14 cellular contexts compared by ENCODE assay signal in the genomic region with DNA sequence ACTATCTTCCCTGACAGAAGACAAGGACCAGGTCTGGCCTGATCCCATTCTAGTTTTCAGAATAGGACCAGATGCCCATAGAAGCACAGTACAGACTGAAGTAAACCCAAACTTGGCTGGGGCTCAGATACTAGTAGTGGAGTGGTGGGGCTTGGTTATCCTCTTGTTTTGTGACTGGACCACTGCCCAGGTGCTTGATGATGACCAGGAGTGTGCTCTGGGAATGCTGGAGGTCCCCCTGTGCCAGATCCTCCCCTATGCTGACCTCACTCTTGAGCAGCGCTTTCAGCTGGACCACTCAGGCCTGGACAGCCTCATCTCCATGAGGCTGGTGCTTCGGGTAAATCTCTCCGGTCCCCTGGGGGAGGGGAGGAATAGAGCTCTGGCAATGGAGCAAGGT. TPM values are rescaled to one million over a fixed set of nuclear protein-coding genes. Genes with fewer than 3 reads are reported as not detected.
"Had no signal": no experiment of that assay in that cellular context is flagged by ENCODE, and none has a peak within 500 bp of the region (broad histone marks: within the 10 kb centered on the region; RNA-seq: fewer than 3 reads in every experiment).

No MANE protein-coding gene starts in this region.

- DNase-seq: activated CD4-positive, alpha-beta T cell treated with anti-CD3 and anti-CD28 coated beads for 36 hours; activated CD8-positive, alpha-beta memory T cell treated with anti-CD3 and anti-CD28 coated beads, Interleukin-2, amount 50 U/mL, for 4 hours; activated CD8-positive, alpha-beta T cell treated with anti-CD3 and anti-CD28 coated beads for 36 hours; activated naive CD4-positive, alpha-beta T cell; effector CD4-positive, alpha-beta T cell; hypothalamus; mesenchymal stem cell; right lobe of liver; stimulated activated CD4-positive, alpha-beta T cell treated with anti-CD3 and anti-CD28 coated beads, Interleukin-2, amount 100 ng/mL, for 24 hours; stimulated activated naive CD4-positive, alpha-beta T cell; T1000; WERI-Rb-1 had no signal

- H3K4me1 ChIP-seq: right lobe of liver had no signal

- H3K4me1 Mint-ChIP-seq: activated CD4-positive, alpha-beta T cell treated with anti-CD3 and anti-CD28 coated beads for 36 hours had no signal

- H3K9me3 ChIP-seq: right lobe of liver had no signal

- ATAC-seq: activated CD4-positive, alpha-beta T cell treated with anti-CD3 and anti-CD28 coated beads for 36 hours; activated CD8-positive, alpha-beta T cell treated with anti-CD3 and anti-CD28 coated beads for 36 hours had no signal

- H3K27ac ChIP-seq: coronary artery, right lobe of liver, WERI-Rb-1 had no signal

- H3K9me3 Mint-ChIP-seq: activated CD8-positive, alpha-beta T cell treated with anti-CD3 and anti-CD28 coated beads for 36 hours had no signal

- H3K4me3 ChIP-seq: coronary artery, right lobe of liver had no signal

- H3K4me3 Mint-ChIP-seq: activated CD4-positive, alpha-beta T cell treated with anti-CD3 and anti-CD28 coated beads for 36 hours; activated CD8-positive, alpha-beta T cell treated with anti-CD3 and anti-CD28 coated beads for 36 hours had no signal

- H3K27ac Mint-ChIP-seq: activated CD4-positive, alpha-beta T cell treated with anti-CD3 and anti-CD28 coated beads for 36 hours; activated CD8-positive, alpha-beta T cell treated with anti-CD3 and anti-CD28 coated beads for 36 hours had no signal

- H3K36me3 ChIP-seq: right lobe of liver, WERI-Rb-1 had no signal

- H3K27me3 ChIP-seq: right lobe of liver had no signal

RNA-seq across cellular contexts. Expression of gene ESYT3, which starts 36.3 kb away (rescaled TPM):
- polyA plus RNA-seq: fibroblast of lung had no signal
